8 cellular contexts compared by ENCODE assay signal in genomic region chr6:31192431-31193105, GRCh38. TPM values are rescaled to one million over a fixed set of nuclear protein-coding genes. Genes with fewer than 3 reads are reported as not detected.
A peak's percentile ranks its signal among the peaks of the same experiment; 100 is the strongest.
DNase-seq lines count a peak whose midpoint lies in the region; FAIRE-seq and TF ChIP-seq lines count a peak whose summit lies in the region.
"Not testable (repeated sequence)": the region's sequence is repeated elsewhere in the genome, so short reads cannot be mapped to it uniquely, and the experiment has no call there.

No MANE protein-coding gene starts in this region.

- not testable (repeated sequence) for H3K9me3 ChIP-seq in small intestine (ENCODE audit: control insufficient read depth, low read depth)

- WGBS in small intestine, 3 donors = 45 to 53% (median 47%) methylated on average over 10 of the region's 10 CpGs

- CTCF ChIA-PET in RWPE1 (lab: Yijun Ruan, JAX) = interaction anchor here (0.6 to 1.8 kb wide), 13 partner anchors 11 to 381 kb away, joined by 3 to 20 read pairs (median 4); partner anchors contain the start of genes MUCL3, PSORS1C2, TCF19 and VARS2

- POLR2A ChIA-PET in RWPE1 (lab: Yijun Ruan, JAX; ENCODE audit: low non-redundant PET) = interaction anchor here (0.7 kb wide), 1 partner anchor 441 kb away, joined by 6 read pairs; no protein-coding TSS in a partner anchor

- FAIRE-seq in GM12891 (lab: Jason Lieb, UNC) = peak; percentile 72
- not testable (repeated sequence) for FAIRE-seq in small intestine (lab: Jason Lieb, UNC)

- not testable (repeated sequence) for H3K4me1 ChIP-seq in small intestine (ENCODE audit: control insufficient read depth in 2 of 2, insufficient read depth in 1 of 2, low read depth in 1 of 2, low read length in 1 of 2)

- TF ChIP-seq POLR2A in GM12891 (IDR thresholded peaks at IDR 0.05; ENCODE audit: low read depth, low read length) = not testable (repeated sequence)

- H3K4me3 ChIP-seq in small intestine (ENCODE audit: low read depth in 1 of 2, low read length in 2 of 2) = not testable (repeated sequence)

- DNase-seq in AG08395 (ENCODE audit: low spot score) = peak; percentile 72
- not testable (repeated sequence) for DNase-seq in GM12891 (ENCODE audit: insufficient read length, low spot score)
- peak; percentile 49 for DNase-seq in NCI-H1436 (lab: John Stamatoyannopoulos, UW)
- peak; percentile 48 for DNase-seq in RWPE1 (ENCODE audit: low spot score)
- DNase-seq in activated CD8-positive, alpha-beta memory T cell treated with anti-CD3 and anti-CD28 coated beads, Interleukin-2, amount 50 U/mL, for 4 hours = peak; percentile 52
- peak; percentile 72 for DNase-seq in ecto neural progenitor cell (ENCODE audit: low spot score)
- DNase-seq in kidney glomerular epithelial cell (lab: John Stamatoyannopoulos, UW) = peak; percentile 38
- peak; percentile 83 for DNase-seq in small intestine

- not testable (repeated sequence) for H3K27me3 ChIP-seq in small intestine (ENCODE audit: control insufficient read depth in 2 of 2, insufficient read depth in 2 of 2, low read length in 2 of 2)

- H3K27ac ChIP-seq in RWPE1 = peak overlapping the region; percentile 38; the same call in 1 of the 2 replicates
- H3K27ac ChIP-seq in small intestine (ENCODE audit: low read depth in 1 of 2, low read length in 1 of 2) = not testable (repeated sequence)

- TF ChIP-seq CTCF in RWPE1 (conservative IDR thresholded peaks at IDR 0.05; ENCODE audit: low read depth) = peak; percentile 70

- H3K36me3 ChIP-seq in small intestine (ENCODE audit: control insufficient read depth in 2 of 2, insufficient read depth in 2 of 2, low read length in 2 of 2) = not testable (repeated sequence)

TF ChIP-seq in GM12891, 5 proteins besides CTCF, POLR2A, EP300 and RAD21:
- peak; percentile 55; the same call in 1 of the 2 replicates for TF ChIP-seq POU2F2 (IDR thresholded peaks at IDR 0.05; ENCODE audit: low read depth, low read length)

RNA-seq across cellular contexts. Expression of gene POU5F1, which starts 22.1 kb away (rescaled TPM):
- polyA plus RNA-seq in GM12891 (2012; ENCODE audit: low read depth, missing spikeins) = 5.1 TPM
- 10 to 100 TPM in 2 of 3 donors, 1 to 10 TPM in 1; 8.7 to 32.0 (median 28.1) TPM for polyA plus RNA-seq in small intestine

RNA-seq across cellular contexts. Expression of gene TCF19, which starts 34.2 kb away (rescaled TPM):
- polyA plus RNA-seq in GM12891 (2012; ENCODE audit: low read depth, missing spikeins) = 39.2 TPM
- 10 to 100 TPM in 1 of 3 donors, 1 to 10 TPM in 2; 1.8 to 12.8 (median 2.2) TPM for polyA plus RNA-seq in small intestine

RNA-seq across cellular contexts. Expression of gene CCHCR1, which starts 35.0 kb away (rescaled TPM):
- 28.3 TPM for polyA plus RNA-seq in GM12891 (2012; ENCODE audit: low read depth, missing spikeins)
- 10 to 100 TPM; 13.2 to 29.0 (median 15.0) TPM for polyA plus RNA-seq in small intestine

RNA-seq across cellular contexts. Expression of gene PSORS1C2, which starts 53.7 kb away (rescaled TPM):
- not detected for polyA plus RNA-seq in GM12891 (2012; ENCODE audit: low read depth, missing spikeins)
- polyA plus RNA-seq in small intestine = not detected
